Comparison of ENCODE assay signal across 1 cellular context in genomic region chr11:64444838-64445441, GRCh38.
TF ChIP-seq lines count a peak whose summit lies in the region.

No MANE protein-coding gene starts in this region.

TF ChIP-seq in GM12878, 131 proteins besides CTCF, POLR2A, EP300 and RAD21 (continued from another document):
- TF ChIP-seq, protein P1, sequence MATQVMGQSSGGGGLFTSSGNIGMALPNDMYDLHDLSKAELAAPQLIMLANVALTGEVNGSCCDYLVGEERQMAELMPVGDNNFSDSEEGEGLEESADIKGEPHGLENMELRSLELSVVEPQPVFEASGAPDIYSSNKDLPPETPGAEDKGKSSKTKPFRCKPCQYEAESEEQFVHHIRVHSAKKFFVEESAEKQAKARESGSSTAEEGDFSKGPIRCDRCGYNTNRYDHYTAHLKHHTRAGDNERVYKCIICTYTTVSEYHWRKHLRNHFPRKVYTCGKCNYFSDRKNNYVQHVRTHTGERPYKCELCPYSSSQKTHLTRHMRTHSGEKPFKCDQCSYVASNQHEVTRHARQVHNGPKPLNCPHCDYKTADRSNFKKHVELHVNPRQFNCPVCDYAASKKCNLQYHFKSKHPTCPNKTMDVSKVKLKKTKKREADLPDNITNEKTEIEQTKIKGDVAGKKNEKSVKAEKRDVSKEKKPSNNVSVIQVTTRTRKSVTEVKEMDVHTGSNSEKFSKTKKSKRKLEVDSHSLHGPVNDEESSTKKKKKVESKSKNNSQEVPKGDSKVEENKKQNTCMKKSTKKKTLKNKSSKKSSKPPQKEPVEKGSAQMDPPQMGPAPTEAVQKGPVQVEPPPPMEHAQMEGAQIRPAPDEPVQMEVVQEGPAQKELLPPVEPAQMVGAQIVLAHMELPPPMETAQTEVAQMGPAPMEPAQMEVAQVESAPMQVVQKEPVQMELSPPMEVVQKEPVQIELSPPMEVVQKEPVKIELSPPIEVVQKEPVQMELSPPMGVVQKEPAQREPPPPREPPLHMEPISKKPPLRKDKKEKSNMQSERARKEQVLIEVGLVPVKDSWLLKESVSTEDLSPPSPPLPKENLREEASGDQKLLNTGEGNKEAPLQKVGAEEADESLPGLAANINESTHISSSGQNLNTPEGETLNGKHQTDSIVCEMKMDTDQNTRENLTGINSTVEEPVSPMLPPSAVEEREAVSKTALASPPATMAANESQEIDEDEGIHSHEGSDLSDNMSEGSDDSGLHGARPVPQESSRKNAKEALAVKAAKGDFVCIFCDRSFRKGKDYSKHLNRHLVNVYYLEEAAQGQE (IDR thresholded peaks at IDR 0.05; ENCODE audit: low read depth, low read length) = no peak
- TF ChIP-seq, protein P2, sequence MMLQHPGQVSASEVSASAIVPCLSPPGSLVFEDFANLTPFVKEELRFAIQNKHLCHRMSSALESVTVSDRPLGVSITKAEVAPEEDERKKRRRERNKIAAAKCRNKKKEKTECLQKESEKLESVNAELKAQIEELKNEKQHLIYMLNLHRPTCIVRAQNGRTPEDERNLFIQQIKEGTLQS (IDR thresholded peaks at IDR 0.05; ENCODE audit: borderline replicate concordance, extremely low read depth, low read depth, low read length) = peak; percentile 72; the same call in 1 of the 2 replicates
- TF ChIP-seq, protein P3, sequence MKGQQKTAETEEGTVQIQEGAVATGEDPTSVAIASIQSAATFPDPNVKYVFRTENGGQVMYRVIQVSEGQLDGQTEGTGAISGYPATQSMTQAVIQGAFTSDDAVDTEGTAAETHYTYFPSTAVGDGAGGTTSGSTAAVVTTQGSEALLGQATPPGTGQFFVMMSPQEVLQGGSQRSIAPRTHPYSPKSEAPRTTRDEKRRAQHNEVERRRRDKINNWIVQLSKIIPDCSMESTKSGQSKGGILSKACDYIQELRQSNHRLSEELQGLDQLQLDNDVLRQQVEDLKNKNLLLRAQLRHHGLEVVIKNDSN (IDR thresholded peaks at IDR 0.05; ENCODE audit: borderline replicate concordance, extremely low read length, insufficient read depth, low read depth, low read length) = peak; percentile 85
- no peak for TF ChIP-seq NFIC (IDR thresholded peaks at IDR 0.05; ENCODE audit: low read depth, low read length)
- TF ChIP-seq FOXK2 (IDR thresholded peaks at IDR 0.05) = no peak
- TF ChIP-seq SUZ12 (IDR thresholded peaks at IDR 0.05; ENCODE audit: unreplicated experiment) = no peak
- TF ChIP-seq RAD51 (IDR thresholded peaks at IDR 0.05) = peak; percentile 73
- TF ChIP-seq ESRRA (IDR thresholded peaks at IDR 0.05; ENCODE audit: low read length) = no peak
- no peak for TF ChIP-seq HDGF (IDR thresholded peaks at IDR 0.05)
- TF ChIP-seq, protein P4, sequence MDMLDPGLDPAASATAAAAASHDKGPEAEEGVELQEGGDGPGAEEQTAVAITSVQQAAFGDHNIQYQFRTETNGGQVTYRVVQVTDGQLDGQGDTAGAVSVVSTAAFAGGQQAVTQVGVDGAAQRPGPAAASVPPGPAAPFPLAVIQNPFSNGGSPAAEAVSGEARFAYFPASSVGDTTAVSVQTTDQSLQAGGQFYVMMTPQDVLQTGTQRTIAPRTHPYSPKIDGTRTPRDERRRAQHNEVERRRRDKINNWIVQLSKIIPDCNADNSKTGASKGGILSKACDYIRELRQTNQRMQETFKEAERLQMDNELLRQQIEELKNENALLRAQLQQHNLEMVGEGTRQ (IDR thresholded peaks at IDR 0.05; ENCODE audit: borderline replicate concordance, low read depth, low read length) = peak; percentile 60
- TF ChIP-seq BRCA1 (IDR thresholded peaks at IDR 0.05; ENCODE audit: low read depth, low read length) = no peak
- no peak for TF ChIP-seq MYC (IDR thresholded peaks at IDR 0.05; ENCODE audit: insufficient read depth, insufficient read length, insufficient replicate concordance, low read length, severe bottlenecking)
- no peak for TF ChIP-seq NR2C2 (IDR thresholded peaks at IDR 0.05; ENCODE audit: borderline replicate concordance, control insufficient read depth, insufficient read length, low read depth)
- no peak for TF ChIP-seq ZBTB4 (CRISPR knock-in tag; IDR thresholded peaks at IDR 0.05)
- TF ChIP-seq CEBPB (IDR thresholded peaks at IDR 0.05; ENCODE audit: borderline replicate concordance in 1 of 2, low read depth in 2 of 2, low read length in 2 of 2) = no peak
- TF ChIP-seq SMARCA5 (IDR thresholded peaks at IDR 0.05) = no peak
- TF ChIP-seq BACH1 (IDR thresholded peaks at IDR 0.05; ENCODE audit: borderline replicate concordance) = no peak
- no peak for TF ChIP-seq PRDM15 (CRISPR knock-in tag; IDR thresholded peaks at IDR 0.05)
- TF ChIP-seq NRF1 (conservative IDR thresholded peaks at IDR 0.05; ENCODE audit: low read depth, low read length) = no peak
- no peak for TF ChIP-seq YBX1 (IDR thresholded peaks at IDR 0.05)
- no peak for TF ChIP-seq POLR2AphosphoS2 (IDR thresholded peaks at IDR 0.05; ENCODE audit: low read depth, low read length)
- TF ChIP-seq RB1 (IDR thresholded peaks at IDR 0.05; ENCODE audit: borderline replicate concordance) = no peak
- TF ChIP-seq SPI1 (IDR thresholded peaks at IDR 0.05; ENCODE audit: borderline replicate concordance, insufficient read depth, low read depth, low read length) = no peak
- TF ChIP-seq SMC3 (IDR thresholded peaks at IDR 0.05; ENCODE audit: borderline replicate concordance, low read length) = no peak
- no peak for TF ChIP-seq TARDBP (IDR thresholded peaks at IDR 0.05; ENCODE audit: borderline replicate concordance)
- TF ChIP-seq, protein P5, sequence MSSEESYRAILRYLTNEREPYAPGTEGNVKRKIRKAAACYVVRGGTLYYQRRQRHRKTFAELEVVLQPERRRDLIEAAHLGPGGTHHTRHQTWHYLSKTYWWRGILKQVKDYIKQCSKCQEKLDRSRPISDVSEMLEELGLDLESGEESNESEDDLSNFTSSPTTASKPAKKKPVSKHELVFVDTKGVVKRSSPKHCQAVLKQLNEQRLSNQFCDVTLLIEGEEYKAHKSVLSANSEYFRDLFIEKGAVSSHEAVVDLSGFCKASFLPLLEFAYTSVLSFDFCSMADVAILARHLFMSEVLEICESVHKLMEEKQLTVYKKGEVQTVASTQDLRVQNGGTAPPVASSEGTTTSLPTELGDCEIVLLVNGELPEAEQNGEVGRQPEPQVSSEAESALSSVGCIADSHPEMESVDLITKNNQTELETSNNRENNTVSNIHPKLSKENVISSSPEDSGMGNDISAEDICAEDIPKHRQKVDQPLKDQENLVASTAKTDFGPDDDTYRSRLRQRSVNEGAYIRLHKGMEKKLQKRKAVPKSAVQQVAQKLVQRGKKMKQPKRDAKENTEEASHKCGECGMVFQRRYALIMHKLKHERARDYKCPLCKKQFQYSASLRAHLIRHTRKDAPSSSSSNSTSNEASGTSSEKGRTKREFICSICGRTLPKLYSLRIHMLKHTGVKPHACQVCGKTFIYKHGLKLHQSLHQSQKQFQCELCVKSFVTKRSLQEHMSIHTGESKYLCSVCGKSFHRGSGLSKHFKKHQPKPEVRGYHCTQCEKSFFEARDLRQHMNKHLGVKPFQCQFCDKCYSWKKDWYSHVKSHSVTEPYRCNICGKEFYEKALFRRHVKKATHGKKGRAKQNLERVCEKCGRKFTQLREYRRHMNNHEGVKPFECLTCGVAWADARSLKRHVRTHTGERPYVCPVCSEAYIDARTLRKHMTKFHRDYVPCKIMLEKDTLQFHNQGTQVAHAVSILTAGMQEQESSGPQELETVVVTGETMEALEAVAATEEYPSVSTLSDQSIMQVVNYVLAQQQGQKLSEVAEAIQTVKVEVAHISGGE (CRISPR knock-in tag; IDR thresholded peaks at IDR 0.05) = no peak
- TF ChIP-seq MEF2A (IDR thresholded peaks at IDR 0.05; ENCODE audit: insufficient read depth, low read depth, low read length) = no peak
- no peak for TF ChIP-seq RUNX3 (IDR thresholded peaks at IDR 0.05; ENCODE audit: low read length)
- no peak for TF ChIP-seq HSF1 (IDR thresholded peaks at IDR 0.05; ENCODE audit: low read depth, low read length)
- TF ChIP-seq CBFB (IDR thresholded peaks at IDR 0.05; ENCODE audit: low read depth) = no peak
